ENCODE assay signal across 11 cellular contexts in genomic region chr9:95736370-95736769, GRCh38.
DNase-seq lines count a peak whose midpoint lies in the region; TF ChIP-seq lines count a peak whose summit lies in the region.
"Had no signal": no experiment of that assay in that cellular context is flagged by ENCODE, and none has a peak within 500 bp of the region (broad histone marks: within the 10 kb centered on the region; RNA-seq: fewer than 3 reads in every experiment).

No MANE protein-coding gene starts in this region.

- intact Hi-C loops in uterus (cut with DNase I; ENCODE audit: low total_unique reads), result no loop called here
- intact Hi-C loops in sigmoid colon (cut with DNase I), result no loop called here
- intact Hi-C loops in thyroid gland (cut with DNase I), result no loop called here

- H3K27me3 ChIP-seq in uterus, result no peaks in the 10 kb centered on the region
- no peaks in the 10 kb centered on the region for H3K27me3 ChIP-seq in sigmoid colon
- H3K27me3 ChIP-seq in thyroid gland, result no peaks in the 10 kb centered on the region

- in situ Hi-C loops in GM13977 (cut with MboI; ENCODE audit: low pct_unique_long_range_greater_than_20kb, low sequenced_read_pairs, unreplicated experiment), result no loop called here

- no peak for TF ChIP-seq EP300 in sigmoid colon (IDR thresholded peaks at IDR 0.05)

- 84 to 92% methylated on average over 5 of the region's 5 CpGs for WGBS in sigmoid colon, 2 donors
- WGBS in thyroid gland, 2 donors, result 94% methylated on average over 5 of the region's 5 CpGs

- TF ChIP-seq POLR2A in uterus (IDR thresholded peaks at IDR 0.05), result no peak
- no peak for TF ChIP-seq POLR2A in sigmoid colon (IDR thresholded peaks at IDR 0.05)
- TF ChIP-seq POLR2A in thyroid gland (IDR thresholded peaks at IDR 0.05), result no peak

- H3K9me3 ChIP-seq in uterus (no peaks in the 10 kb centered on the region), sigmoid colon (no peaks in the 10 kb centered on the region), thyroid gland (no peaks in the 10 kb centered on the region)

- CTCF ChIA-PET in RWPE1 (lab: Yijun Ruan, JAX), result interaction anchor here (0.6 to 1.5 kb wide), 12 partner anchors 9 to 1893 kb away, joined by 3 to 8 read pairs (median 4); partner anchors contain the start of gene ERCC6L2

- no peaks in the 10 kb centered on the region for H3K9me3 Mint-ChIP-seq in glutamatergic neuron (ENCODE audit: unreplicated experiment)

- H3K36me3 ChIP-seq in uterus (no peaks in the 10 kb centered on the region), sigmoid colon (no peaks in the 10 kb centered on the region), thyroid gland (no peaks in the 10 kb centered on the region)

- peaks cover 18% of the 10 kb centered on the region for H3K4me1 Mint-ChIP-seq in glutamatergic neuron (ENCODE audit: low read depth, unreplicated experiment)

- POLR2A ChIA-PET in RWPE1 (lab: Yijun Ruan, JAX; ENCODE audit: low non-redundant PET), result no interaction called here

- H3K27ac ChIP-seq in RWPE1 (no peak overlapping the region), uterus (no peak overlapping the region), sigmoid colon (no peak overlapping the region), thyroid gland (no peak overlapping the region)
- H3K27ac ChIP-seq: epithelial cell of prostate had no signal

- DNase-seq in AG10803 (ENCODE audit: low read depth) (no peak), GM13977 (ENCODE audit: low spot score) (no peak), RWPE1 (ENCODE audit: low spot score) (peak; percentile 24), glutamatergic neuron (no peak), uterus (no peak), DMS153 (lab: John Stamatoyannopoulos, UW) (no peak), sigmoid colon (no peak), thyroid gland (no peak)
- DNase-seq: NCI-H1930, T1000 had no signal

- H3K27me3 Mint-ChIP-seq in glutamatergic neuron (ENCODE audit: unreplicated experiment), result peaks cover 3% of the 10 kb centered on the region

- H3K4me3 ChIP-seq in AG10803 (ENCODE audit: low read length) (no peak overlapping the region), uterus (no peak overlapping the region), sigmoid colon (no peak overlapping the region), thyroid gland (replicated peaks in 1 of 3) (no peak overlapping the region)

- H3K4me1 ChIP-seq in uterus (no peaks in the 10 kb centered on the region), sigmoid colon (peaks cover 0 to 10% (median 0%) of the 10 kb centered on the region in 4 donors), thyroid gland (peaks cover 0 to 9% of the 10 kb centered on the region in 2 donors)

- no peak overlapping the region for H3K27ac Mint-ChIP-seq in glutamatergic neuron (ENCODE audit: unreplicated experiment)

- H3K4me3 Mint-ChIP-seq in glutamatergic neuron (ENCODE audit: unreplicated experiment), result no peak overlapping the region

- TF ChIP-seq CTCF in AG10803 (conservative IDR thresholded peaks at IDR 0.05; ENCODE audit: low read length) (peak; percentile 51), GM13977 (IDR thresholded peaks at IDR 0.05; ENCODE audit: extremely low read depth, insufficient read depth, missing control alignments) (peak; percentile 25), RWPE1 (conservative IDR thresholded peaks at IDR 0.05; ENCODE audit: low read depth) (peak; percentile 38; the same call in 1 of the 2 replicates), glutamatergic neuron (IDR thresholded peaks at IDR 0.05; ENCODE audit: partially characterized antibody, unreplicated experiment) (peak; percentile 52), uterus (IDR thresholded peaks at IDR 0.05) (no peak), sigmoid colon (IDR thresholded peaks at IDR 0.05) (no peak), thyroid gland (IDR thresholded peaks at IDR 0.05) (peak in 1 of 6 experiments; percentile 18)

- H3K36me3 Mint-ChIP-seq in glutamatergic neuron (ENCODE audit: unreplicated experiment), result no peaks in the 10 kb centered on the region

Comparison
In these comparisons a context has a peak if more than half of its experiments do, and no peak if none do; other contexts are left out.
1. CTCF ChIP-seq: peak in AG10803 (single experiment), GM13977 (single experiment), RWPE1 (single experiment) and glutamatergic neuron (single experiment); none in uterus (0 of 4) and sigmoid colon (0 of 4).